ENCODE assay signal across 8 cellular contexts in genomic region chr21:46323227-46323709, GRCh38. TPM values are rescaled to one million over a fixed set of nuclear protein-coding genes. Genes with fewer than 3 reads are reported as not detected.
DNase-seq lines count a peak whose midpoint lies in the region; ATAC-seq and TF ChIP-seq lines count a peak whose summit lies in the region.

No MANE protein-coding gene starts in this region.

- no peaks in the 10 kb centered on the region for H3K27me3 ChIP-seq in Panc1 (ENCODE audit: control insufficient read depth, insufficient read depth, low read length)
- no peaks in the 10 kb centered on the region for H3K27me3 ChIP-seq in osteoblast (ENCODE audit: insufficient read depth, low read length)

- peaks cover 24% of the 10 kb centered on the region for H3K4me1 ChIP-seq in Panc1 (ENCODE audit: control insufficient read depth, insufficient read depth, low read length)
- peaks cover 23% of the 10 kb centered on the region for H3K4me1 ChIP-seq in osteoblast (ENCODE audit: insufficient read depth, low read length)

- CTCF ChIA-PET in Panc1 (lab: Charles Lee) = no interaction called here

- H3K4me3 ChIP-seq in Panc1 (ENCODE audit: low read depth in 2 of 2, low read length in 2 of 2) = peak overlapping the region; percentile 73 to 82
- H3K4me3 ChIP-seq in epithelial cell of esophagus (ENCODE audit: low read length) = peak overlapping the region; percentile 77
- H3K4me3 ChIP-seq in osteoblast (ENCODE audit: insufficient read depth, low read length) = peak overlapping the region; percentile 97

- peak overlapping the region; percentile 98 for H3K4me2 ChIP-seq in osteoblast (ENCODE audit: insufficient read depth, low read length)

- peak overlapping the region; percentile 89 for H3K27ac ChIP-seq in Panc1 (ENCODE audit: low read length)
- H3K27ac ChIP-seq in osteoblast (ENCODE audit: low read depth, low read length) = peak overlapping the region; percentile 70

- intact Hi-C loops in Panc1 (cut with micrococcal nuclease; ENCODE audit: unreplicated experiment) = no loop called here

- TF ChIP-seq CTCF in Panc1 (IDR thresholded peaks at IDR 0.05) = no peak
- no peak for TF ChIP-seq CTCF in epithelial cell of esophagus (IDR thresholded peaks at IDR 0.05; ENCODE audit: insufficient read depth, low read depth, low read length, missing control alignments)
- TF ChIP-seq CTCF in osteoblast (IDR thresholded peaks at IDR 0.05; ENCODE audit: extremely low read depth, low read depth, low read length) = no peak

- peaks cover 3% of the 10 kb centered on the region for H4K20me1 ChIP-seq in osteoblast (ENCODE audit: insufficient read depth, low read length)

- H2AFZ ChIP-seq in osteoblast (ENCODE audit: low read length) = peak overlapping the region; percentile 95

- DNase-seq in COLO668 (lab: John Stamatoyannopoulos, UW; ENCODE audit: unreplicated experiment) (peak; percentile 48), Panc1 (ENCODE audit: low read depth, low spot score) (no peak), epithelial cell of esophagus (ENCODE audit: low read depth) (peak; percentile 17), osteoblast (ENCODE audit: insufficient read length, low spot score, missing footprints) (peak; percentile 83), KBM-7 (no peak), HCEC 1CT (no peak), iPS-NIHi7 (ENCODE audit: extremely low spot score) (no peak)

- no TSS peak for BruUV-seq in Panc1 (replicated peaks; lab: Mats Ljungman, UMichigan)

- ATAC-seq in GM21528 (IDR thresholded peaks at IDR 0.05; ENCODE audit: low FRiP score, unreplicated experiment) (peak; percentile 5), Panc1 (no peak)

- in situ Hi-C loops in Panc1 (cut with HindIII; ENCODE audit: low pct_unique_long_range_greater_than_20kb, low sequenced_read_pairs) = no loop called here
- in situ Hi-C loops in KBM-7 (cut with MboI; ENCODE audit: low pct_unique_long_range_greater_than_20kb, low sequenced_read_pairs) = no loop called here

- H3K79me2 ChIP-seq in osteoblast (ENCODE audit: insufficient read depth, low read length) = peaks cover 61% of the 10 kb centered on the region

- POLR2A ChIA-PET in Panc1 (lab: Charles Lee) = interaction anchor here (0.6 kb wide), 1 partner anchor 82 kb away, joined by 3 read pairs; no protein-coding TSS in a partner anchor

- H3K9me3 ChIP-seq in Panc1 (ENCODE audit: control insufficient read depth, insufficient read depth, low read depth, low read length) = no peaks in the 10 kb centered on the region
- no peaks in the 10 kb centered on the region for H3K9me3 ChIP-seq in osteoblast (ENCODE audit: low read depth, low read length)

- H3K36me3 ChIP-seq in Panc1 (ENCODE audit: control insufficient read depth, insufficient read depth, low read length) = no peaks in the 10 kb centered on the region; the same call in 1 of the 2 replicates
- peaks cover 7% of the 10 kb centered on the region for H3K36me3 ChIP-seq in osteoblast (ENCODE audit: insufficient read depth, low read length)

RNA-seq across cellular contexts. Expression of gene C21orf58, which starts 0.4 kb away (rescaled TPM):
- total RNA-seq in Panc1 (2021; ENCODE audit: unreplicated experiment) = 12.7 TPM
- 3.8 TPM for polyA plus RNA-seq in Panc1 (2012; ENCODE audit: insufficient read length)
- total RNA-seq in osteoblast = 2.2 and 3.2 TPM in 2 replicates

RNA-seq across cellular contexts. Expression of gene PCNT, which starts 0.7 kb away (rescaled TPM):
- 44.3 TPM for total RNA-seq in Panc1 (2021; ENCODE audit: unreplicated experiment)
- polyA plus RNA-seq in Panc1 (2012; ENCODE audit: insufficient read length) = 24.4 TPM
- 19.2 and 23.0 TPM in 2 replicates for total RNA-seq in osteoblast

RNA-seq across cellular contexts. Expression of gene YBEY, which starts 37.1 kb away (rescaled TPM):
- total RNA-seq in Panc1 (2021; ENCODE audit: unreplicated experiment) (10.7 TPM), osteoblast (12.4 and 18.8 TPM in 2 replicates)
- polyA plus RNA-seq in Panc1 (2012; ENCODE audit: insufficient read length) = 10.1 TPM

RNA-seq across cellular contexts. Expression of gene MCM3AP, which starts 37.9 kb away (rescaled TPM):
- total RNA-seq in Panc1 (2021; ENCODE audit: unreplicated experiment) = 95.0 TPM
- 45.3 TPM for polyA plus RNA-seq in Panc1 (2012; ENCODE audit: insufficient read length)
- total RNA-seq in osteoblast = 63.6 and 64.8 TPM in 2 replicates

Comparison
In these comparisons a context has a peak if more than half of its experiments do, and no peak if none do; other contexts are left out.
1. DNase-seq: peak in COLO668 (single experiment), epithelial cell of esophagus (single experiment) and osteoblast (single experiment); none in Panc1 (single experiment), KBM-7 (single experiment), HCEC 1CT (single experiment) and iPS-NIHi7 (single experiment).
2. Peak in every context shown above with its lines, with median percentiles within 50 percentile points of each other: H3K4me3 ChIP-seq.